Comparison of ENCODE assay signal across 22 cellular contexts in genomic region chr20:5779071-5779470, GRCh38. TPM values are rescaled to one million over a fixed set of nuclear protein-coding genes. Genes with fewer than 3 reads are reported as not detected.
DNase-seq lines count a peak whose midpoint lies in the region; ATAC-seq and TF ChIP-seq lines count a peak whose summit lies in the region.
"Had no signal": no experiment of that assay in that cellular context is flagged by ENCODE, and none has a peak within 500 bp of the region (broad histone marks: within the 10 kb centered on the region; RNA-seq: fewer than 3 reads in every experiment).

No MANE protein-coding gene starts in this region.

- peaks cover 6% of the 10 kb centered on the region for H3K4me1 Mint-ChIP-seq in CD14-positive monocyte

- intact Hi-C loops in heart left ventricle (cut with DNase I): no loop called here
- intact Hi-C loops in PC-9 (cut with micrococcal nuclease; ENCODE audit: unreplicated experiment): no loop called here
- intact Hi-C loops in transverse colon (cut with DNase I; ENCODE audit: low total_unique reads): no loop called here
- intact Hi-C loops in CD14-positive monocyte (cut with micrococcal nuclease): loop anchor here in 1 of 2 donors (10.0 kb wide), 1 partner anchor 184 kb away; no protein-coding TSS in a partner anchor

- H3K4me1 ChIP-seq in right atrium auricular region (peaks cover 0 to 19% of the 10 kb centered on the region in 2 donors), heart left ventricle (peaks cover 0 to 28% (median 5%) of the 10 kb centered on the region in 12 donors), PC-9 (replicated peaks; ENCODE audit: insufficient read depth) (peaks cover 23% of the 10 kb centered on the region), hepatocyte (ENCODE audit: insufficient read depth) (peaks cover 19% of the 10 kb centered on the region), transverse colon (peaks cover 6 to 30% (median 11%) of the 10 kb centered on the region in 4 donors)

- no peaks in the 10 kb centered on the region for H4K20me1 ChIP-seq in PC-9 (ENCODE audit: insufficient read depth)
- no peaks in the 10 kb centered on the region for H4K20me1 ChIP-seq in hepatocyte (ENCODE audit: insufficient read depth, poor library complexity, severe bottlenecking)

- no peak for TF ChIP-seq CTCF in right atrium auricular region (IDR thresholded peaks at IDR 0.05)
- no peak for TF ChIP-seq CTCF in heart left ventricle (IDR thresholded peaks at IDR 0.05)
- no peak for TF ChIP-seq CTCF in PC-9 (conservative IDR thresholded peaks at IDR 0.05)
- TF ChIP-seq CTCF in hepatocyte (IDR thresholded peaks at IDR 0.05; ENCODE audit: poor library complexity): no peak
- TF ChIP-seq CTCF in transverse colon (IDR thresholded peaks at IDR 0.05): no peak
- no peak for TF ChIP-seq CTCF in CD14-positive monocyte (IDR thresholded peaks at IDR 0.05)

- H3K36me3 ChIP-seq in right atrium auricular region (peaks cover 6% of the 10 kb centered on the region), heart left ventricle (peaks cover 0 to 37% (median 13%) of the 10 kb centered on the region in 9 donors), PC-9 (ENCODE audit: low read depth) (no peaks in the 10 kb centered on the region), hepatocyte (replicated peaks; ENCODE audit: insufficient read depth, low read depth) (no peaks in the 10 kb centered on the region), transverse colon (peaks cover 0 to 4% (median 0%) of the 10 kb centered on the region in 4 donors)

- WGBS in heart left ventricle, 4 donors: 73 to 98% (median 97%) methylated on average over 2 of the region's 2 CpGs
- WGBS in hepatocyte (ENCODE audit: low lambda C conversion rate, missing lambda C conversion rate): 94% methylated on average over 2 of the region's 2 CpGs
- 69 to 100% methylated on average over 2 of the region's 2 CpGs for WGBS in transverse colon (ENCODE audit: low coverage in 1 of 2), 2 donors

- peaks cover 7% of the 10 kb centered on the region; the same call in 1 of the 2 replicates for H3F3A ChIP-seq in PC-9 (ENCODE audit: insufficient read depth, low read depth)

- H3K4me3 ChIP-seq in right atrium auricular region (no peak overlapping the region), heart left ventricle (no peak overlapping the region), PC-9 (no peak overlapping the region), hepatocyte (no peak overlapping the region), transverse colon (no peak overlapping the region)
- H3K4me3 ChIP-seq: GM23248 had no signal

- in situ Hi-C loops in transverse colon (cut with MboI; ENCODE audit: low pct_ligation_motif_present in 1 of 4, low pct_unique_long_range_greater_than_20kb in 1 of 4, low sequenced_read_pairs in 3 of 4): loop anchor here in 2 of 4 donors (25.0 kb wide), 1 partner anchor 217 kb away; no protein-coding TSS in a partner anchor

- H2AFZ ChIP-seq in PC-9 (no peak overlapping the region), hepatocyte (no peak overlapping the region)
- H2AFZ ChIP-seq: GM23248 had no signal

- no peaks in the 10 kb centered on the region for H3K9me3 Mint-ChIP-seq in CD14-positive monocyte
- H3K9me3 Mint-ChIP-seq: CD4-positive, alpha-beta T cell; H9; HFFc6 had no signal

- DNase-seq in right atrium auricular region (ENCODE audit: low spot score) (no peak), heart left ventricle (no peak), PC-9 (no peak), hepatocyte (ENCODE audit: low spot score) (no peak), transverse colon (no peak), CD14-positive monocyte (ENCODE audit: low spot score) (no peak), NK-92 (lab: John Stamatoyannopoulos, UW; ENCODE audit: unreplicated experiment) (no peak), nucleus accumbens (lab: John Stamatoyannopoulos, UW) (no peak)
- DNase-seq: Calu3; CD4-positive, alpha-beta T cell; DMS153; H9; NCI-H1105; NCI-H2029 treated with DMSO at 0.1 percent for 48 hours; NCI-H2171 treated with DMSO at 0.1 percent for 48 hours; NCI-H526; OCI-M1; Right ventricle myocardium superior had no signal

- H3K4me2 ChIP-seq in PC-9 (peak overlapping the region; percentile 24; the same call in 1 of the 2 replicates), hepatocyte (no peak overlapping the region)
- H3K4me2 ChIP-seq: KMS-11 had no signal

- ATAC-seq in heart left ventricle: no peak

- H3K79me2 ChIP-seq in PC-9 (ENCODE audit: low read depth) (no peaks in the 10 kb centered on the region), hepatocyte (no peaks in the 10 kb centered on the region)

- H3K4me3 Mint-ChIP-seq in CD14-positive monocyte: no peak overlapping the region
- H3K4me3 Mint-ChIP-seq: CD4-positive, alpha-beta T cell; H9; HFFc6 had no signal

- H3K9me3 ChIP-seq in right atrium auricular region (no peaks in the 10 kb centered on the region), heart left ventricle (no peaks in the 10 kb centered on the region), PC-9 (ENCODE audit: insufficient read depth, low read depth) (no peaks in the 10 kb centered on the region; the same call in 1 of the 2 replicates), hepatocyte (ENCODE audit: low read depth) (no peaks in the 10 kb centered on the region), transverse colon (no peaks in the 10 kb centered on the region)

- H3K27ac ChIP-seq in right atrium auricular region: peak overlapping the region; percentile 16 to 41
- no peak overlapping the region for H3K27ac ChIP-seq in heart left ventricle
- peak overlapping the region; percentile 4; the same call in 1 of the 2 replicates for H3K27ac ChIP-seq in PC-9
- H3K27ac ChIP-seq in hepatocyte: peak overlapping the region; percentile 35
- peak overlapping the region in 3 of 4 donors; percentile 1 to 78 (median 38) for H3K27ac ChIP-seq in transverse colon
- H3K27ac ChIP-seq: GM23248, HL-60, KMS-11 had no signal

- TF ChIP-seq EP300 in transverse colon (IDR thresholded peaks at IDR 0.05; ENCODE audit: low read depth): no peak

- no peaks in the 10 kb centered on the region for H3K9me2 ChIP-seq in PC-9 (ENCODE audit: insufficient read depth)
- no peaks in the 10 kb centered on the region for H3K9me2 ChIP-seq in hepatocyte (replicated peaks; ENCODE audit: insufficient read depth)

- POLR2A ChIA-PET in PC-9 (lab: Charles Lee; ENCODE audit: unreplicated experiment): no interaction called here

- H3K27me3 ChIP-seq in right atrium auricular region: no peaks in the 10 kb centered on the region
- no peaks in the 10 kb centered on the region for H3K27me3 ChIP-seq in heart left ventricle
- no peaks in the 10 kb centered on the region for H3K27me3 ChIP-seq in PC-9 (ENCODE audit: insufficient read depth, low read depth)
- no peaks in the 10 kb centered on the region for H3K27me3 ChIP-seq in hepatocyte
- H3K27me3 ChIP-seq in transverse colon: no peaks in the 10 kb centered on the region

- CTCF ChIA-PET in PC-9 (lab: Charles Lee): no interaction called here

- peaks cover 43 to 66% of the 10 kb centered on the region in 2 donors for H3K36me3 Mint-ChIP-seq in CD14-positive monocyte

- no TSS peak for BruUV-seq in PC-9 (replicated peaks; lab: Mats Ljungman, UMichigan)

- TF ChIP-seq POLR2A in heart left ventricle (IDR thresholded peaks at IDR 0.05) (no peak), transverse colon (IDR thresholded peaks at IDR 0.05) (no peak)

- no peaks in the 10 kb centered on the region for H3K27me3 Mint-ChIP-seq in CD14-positive monocyte (ENCODE audit: low read depth in 3 of 3)
- H3K27me3 Mint-ChIP-seq: CD4-positive, alpha-beta T cell had no signal

- H3K27ac Mint-ChIP-seq in CD14-positive monocyte: no peak overlapping the region
- H3K27ac Mint-ChIP-seq: CD4-positive, alpha-beta T cell; H9; HFFc6 had no signal

RNA-seq across cellular contexts. Expression of gene SHLD1, which starts 28.9 kb away (rescaled TPM):
- total RNA-seq in right atrium auricular region: 1 to 10 TPM; 4.7 to 9.6 TPM
- 1 to 10 TPM in 8 of 9 donors, under 1 TPM in 1; 0.94 to 7.1 (median 4.5) TPM for total RNA-seq in heart left ventricle
- polyA plus RNA-seq in heart left ventricle: 1 to 10 TPM; 6.1 to 6.6 TPM
- total RNA-seq in PC-9 (2021): 4.8 and 5.9 TPM in 2 replicates
- 5.9 and 8.3 TPM in 2 replicates for total RNA-seq in hepatocyte
- 9.1 and 11.2 TPM in 2 replicates for polyA plus RNA-seq in hepatocyte
- 10 to 100 TPM in 1 of 4 donors, 1 to 10 TPM in 2, not detected in 1; 3.0 to 43.8 (median 6.8) TPM for total RNA-seq in transverse colon
- polyA plus RNA-seq in CD14-positive monocyte: 10 to 100 TPM in 1 of 2 donors, 1 to 10 TPM in 1; 8.3 to 12.7 TPM

Comparison
In these comparisons a context has a peak if more than half of its experiments do, and no peak if none do; other contexts are left out.
1. H3K27ac ChIP-seq: peak in right atrium auricular region (2 of 2), PC-9 (single experiment), hepatocyte (single experiment) and transverse colon (3 of 4); none in heart left ventricle (0 of 12).